ENCODE assay signal across 13 cellular contexts in the genomic region with DNA sequence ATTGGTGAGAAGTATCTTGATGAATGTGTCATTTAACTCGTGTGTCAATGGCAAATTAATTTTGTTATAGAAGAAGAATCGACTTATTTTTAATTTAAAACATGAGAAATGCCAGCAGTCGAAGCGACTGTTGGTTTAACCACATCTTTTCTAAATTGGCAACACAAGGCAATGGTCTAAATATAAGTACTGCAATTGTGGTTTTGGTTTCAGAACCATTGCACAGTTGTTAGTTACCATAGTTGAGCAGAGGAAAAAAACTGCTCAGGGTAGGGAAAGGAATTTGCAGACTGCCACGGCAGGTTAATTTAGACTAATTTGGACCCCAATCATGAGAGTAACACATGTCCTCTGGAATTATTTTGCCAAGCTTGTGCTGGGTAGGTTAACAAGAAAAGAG.
DNase-seq lines count a peak whose midpoint lies in the region; ATAC-seq and TF ChIP-seq lines count a peak whose summit lies in the region.
"Had no signal": no experiment of that assay in that cellular context is flagged by ENCODE, and none has a peak within 500 bp of the region (broad histone marks: within the 10 kb centered on the region; RNA-seq: fewer than 3 reads in every experiment).

No MANE protein-coding gene starts in this region.

- H3K27ac ChIP-seq in OCI-LY1 (ENCODE audit: low read depth, low read length, poor library complexity, severe bottlenecking) = peak overlapping the region; percentile 69
- H3K27ac ChIP-seq in CD4-positive, alpha-beta T cell (ENCODE audit: low read depth, low read length) = no peak overlapping the region
- H3K27ac ChIP-seq: adrenal gland, HL-60 had no signal

- no peak overlapping the region for H2AFZ ChIP-seq in OCI-LY1 (ENCODE audit: low read length)

- H3K4me3 Mint-ChIP-seq in CD4-positive, alpha-beta T cell = no peak overlapping the region
- H3K4me3 Mint-ChIP-seq: WTC11 had no signal

- peak; percentile 66 for ATAC-seq in HG03025 (IDR thresholded peaks at IDR 0.05; ENCODE audit: low FRiP score, unreplicated experiment)
- ATAC-seq in CD4-positive, alpha-beta T cell (ENCODE audit: poor library complexity) = no peak
- ATAC-seq in GM19397 (IDR thresholded peaks at IDR 0.05; ENCODE audit: unreplicated experiment) = no peak
- ATAC-seq: WTC11 had no signal

- no peaks in the 10 kb centered on the region for H3K27me3 ChIP-seq in OCI-LY1 (ENCODE audit: insufficient read depth, low read length)
- no peaks in the 10 kb centered on the region for H3K27me3 ChIP-seq in CD4-positive, alpha-beta T cell (ENCODE audit: control insufficient read depth, insufficient read depth, low read length)
- H3K27me3 ChIP-seq: adrenal gland had no signal

- peak overlapping the region; percentile 8 for H3K9ac ChIP-seq in OCI-LY1 (ENCODE audit: low read length)

- peaks cover 15% of the 10 kb centered on the region for H3K9me3 ChIP-seq in OCI-LY1 (ENCODE audit: low read length)
- no peaks in the 10 kb centered on the region for H3K9me3 ChIP-seq in CD4-positive, alpha-beta T cell (ENCODE audit: control insufficient read depth, low read length)
- H3K9me3 ChIP-seq: adrenal gland had no signal

- H3K4me1 Mint-ChIP-seq in CD4-positive, alpha-beta T cell (ENCODE audit: low read depth) = peaks cover 33% of the 10 kb centered on the region

- no peak overlapping the region for H3K4me3 ChIP-seq in GM12864 (ENCODE audit: low read depth, low read length)
- peak overlapping the region; percentile 13 for H3K4me3 ChIP-seq in OCI-LY1 (ENCODE audit: low read depth, low read length, poor library complexity, severe bottlenecking)
- H3K4me3 ChIP-seq: adrenal gland had no signal

- peaks cover 5% of the 10 kb centered on the region for H3K36me3 Mint-ChIP-seq in CD4-positive, alpha-beta T cell (ENCODE audit: low read depth)

- CTCF ChIA-PET in CD4-positive, alpha-beta T cell (lab: Charles Lee) = no interaction called here

- peak overlapping the region; percentile 46 for H3K4me2 ChIP-seq in OCI-LY1 (ENCODE audit: low read length)

- no peaks in the 10 kb centered on the region for H3K9me2 ChIP-seq in OCI-LY1 (ENCODE audit: low read depth, low read length)

- DNase-seq in GM12864 (ENCODE audit: low read depth) = peak; percentile 54
- peak; percentile 26 for DNase-seq in iris pigment epithelial cell (ENCODE audit: low read depth)
- no peak for DNase-seq in activated effector memory CD4-positive, alpha-beta T cell treated with Interleukin-2 at 50 U/mL for 16 hours
- DNase-seq in activated CD4-positive, CD25-positive, alpha-beta regulatory T cell treated with anti-CD3 and anti-CD28 coated beads, Interleukin-2, amount 50 U/mL, for 72 hours = no peak
- DNase-seq in CD4-positive, alpha-beta T cell = no peak
- DNase-seq: adrenal gland, Caco-2, NCI-H187 treated with DMSO at 0.1 percent for 48 hours had no signal

- no peaks in the 10 kb centered on the region for H3K79me2 ChIP-seq in OCI-LY1 (ENCODE audit: insufficient read depth, low read length)

- TF ChIP-seq CTCF in GM12864 (IDR thresholded peaks at IDR 0.05; ENCODE audit: low read depth, low read length, missing control alignments) (no peak), OCI-LY1 (IDR thresholded peaks at IDR 0.05; ENCODE audit: low read length) (no peak)
- no peak for TF ChIP-seq CTCF in CD4-positive, alpha-beta T cell (IDR thresholded peaks at IDR 0.05)

- 0 out of 2 replicates have a peak, but pooled peaks cover 6% of the 10 kb centered on the region for H3F3A ChIP-seq in OCI-LY1 (ENCODE audit: insufficient read depth, low read length)

- POLR2A ChIA-PET in CD4-positive, alpha-beta T cell (lab: Charles Lee) = no interaction called here

- peaks cover 5% of the 10 kb centered on the region; the same call in 1 of the 2 replicates for H3K36me3 ChIP-seq in OCI-LY1 (ENCODE audit: insufficient read depth, low read length)
- H3K36me3 ChIP-seq: adrenal gland had no signal

- no peak overlapping the region for H3K27ac Mint-ChIP-seq in CD4-positive, alpha-beta T cell
- H3K27ac Mint-ChIP-seq: WTC11 had no signal

- peaks cover 5% of the 10 kb centered on the region for H3K9me3 Mint-ChIP-seq in CD4-positive, alpha-beta T cell

- intact Hi-C loops in CD4-positive, alpha-beta T cell (cut with DNase I, micrococcal nuclease) = loop anchor here in 1 of 2 experiments (10.0 kb wide), 1 partner anchor 350 kb away; no protein-coding TSS in a partner anchor

- no peaks in the 10 kb centered on the region for H4K20me1 ChIP-seq in OCI-LY1 (ENCODE audit: insufficient read depth, low read length)

- H3K27me3 Mint-ChIP-seq in CD4-positive, alpha-beta T cell = no peaks in the 10 kb centered on the region

- H3K4me1 ChIP-seq in OCI-LY1 (ENCODE audit: insufficient read depth, low read length, severe bottlenecking) = peaks cover 65% of the 10 kb centered on the region

Comparison
In these comparisons a context has a peak if more than half of its experiments do, and no peak if none do; other contexts are left out.
1. DNase-seq: peak in GM12864 (single experiment) and iris pigment epithelial cell (single experiment); none in activated effector memory CD4-positive, alpha-beta T cell treated with Interleukin-2 at 50 U/mL for 16 hours (single experiment), activated CD4-positive, CD25-positive, alpha-beta regulatory T cell treated with anti-CD3 and anti-CD28 coated beads, Interleukin-2, amount 50 U/mL, for 72 hours (single experiment) and CD4-positive, alpha-beta T cell (0 of 10).